ENCODE assay signal across 8 cellular contexts in the genomic region with DNA sequence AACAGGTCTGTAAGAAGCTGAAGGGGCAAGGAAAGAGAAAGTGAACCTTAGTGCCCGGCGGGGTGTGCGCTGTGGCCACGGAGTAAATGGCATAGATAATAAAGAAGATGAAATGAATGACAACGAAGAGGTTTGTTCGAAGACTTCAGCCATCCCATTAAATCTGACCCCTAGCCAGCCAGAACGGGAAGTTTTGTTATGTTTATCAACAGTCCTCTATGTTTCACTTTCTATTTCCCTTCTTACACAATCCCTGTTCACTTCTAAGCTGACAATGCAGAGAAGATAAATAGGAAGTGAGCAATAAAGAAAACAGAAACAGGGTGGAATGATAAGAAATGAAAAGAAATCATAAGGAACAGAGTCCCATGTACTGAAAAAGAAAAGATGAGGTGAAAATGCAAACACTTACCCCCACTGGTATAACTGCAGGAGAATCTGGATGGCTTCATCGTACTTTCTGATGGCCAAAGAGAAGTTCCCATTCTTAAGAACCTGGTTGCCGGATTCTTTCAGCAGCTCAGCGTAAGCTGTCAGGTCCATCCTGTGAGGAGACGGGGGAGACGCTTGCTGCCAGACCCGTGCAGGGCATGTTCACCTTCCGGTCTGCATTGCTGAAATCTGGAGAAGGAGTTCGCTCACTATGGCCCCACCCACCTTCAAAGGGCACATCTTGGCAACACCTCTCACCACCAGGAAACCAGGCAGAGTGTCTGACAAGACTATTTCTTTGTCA. TPM values are rescaled to one million over a fixed set of nuclear protein-coding genes. Genes with fewer than 3 reads are reported as not detected.
DNase-seq lines count a peak whose midpoint lies in the region; ATAC-seq and TF ChIP-seq lines count a peak whose summit lies in the region.

No MANE protein-coding gene starts in this region.

- peaks cover 6% of the 10 kb centered on the region; the same call in 1 of the 2 replicates for H3F3A ChIP-seq in GM23248 (ENCODE audit: insufficient read depth)
- H3F3A ChIP-seq in PC-3 (ENCODE audit: low read length, unreplicated experiment) = no peaks in the 10 kb centered on the region

- peak overlapping the region; percentile 74 for H3K4me3 ChIP-seq in GM23248
- peak overlapping the region; percentile 78 for H3K4me3 ChIP-seq in PC-3 (ENCODE audit: low read length)
- peak overlapping the region; percentile 67 for H3K4me3 ChIP-seq in fibroblast of mammary gland (ENCODE audit: control insufficient read depth, low read depth, low read length)
- H3K4me3 ChIP-seq in uterus = peak overlapping the region; percentile 35 to 41

- POLR2A ChIA-PET in PC-3 (lab: Charles Lee; ENCODE audit: unreplicated experiment) = interaction anchor here (0.6 kb wide), 1 partner anchor 24 kb away, joined by 4 read pairs; no protein-coding TSS in a partner anchor

- H3K27me3 ChIP-seq in GM23248 (replicated peaks; ENCODE audit: insufficient read depth) (no peaks in the 10 kb centered on the region), PC-3 (ENCODE audit: low read length) (no peaks in the 10 kb centered on the region), uterus (no peaks in the 10 kb centered on the region)

- peak overlapping the region; percentile 80 for H3K4me2 ChIP-seq in GM23248 (ENCODE audit: unreplicated experiment)
- H3K4me2 ChIP-seq in PC-3 (ENCODE audit: low read length) = peak overlapping the region; percentile 87

- DNase-seq in Ammon's horn (ENCODE audit: low spot score) = peak; percentile 37
- DNase-seq in GM23248 = peak; percentile 73
- DNase-seq in PC-3 = peak; percentile 65
- peak; percentile 47 for DNase-seq in activated T-helper 1 cell treated with anti-CD3 and anti-CD28 coated beads, Interleukin-12 subunit alpha, Interleukin-12 subunit beta, Interleukin-2, Interleukin-4 antibody, amounts not matched to agents 30 ng/mL and 10 ng/mL and 1 ng/mL, durations not matched to agents 14 hours and 24 hours and 36 hours (ENCODE audit: low spot score)
- DNase-seq in fibroblast of mammary gland (ENCODE audit: low read depth) = peak; percentile 74
- DNase-seq in pons (ENCODE audit: low spot score) = peak; percentile 74
- DNase-seq in uterus = peak; percentile 38 to 40
- DNase-seq in NCI-H524 treated with DMSO at 0.1 percent for 48 hours (lab: John Stamatoyannopoulos, UW) = no peak

- H3K36me3 Mint-ChIP-seq in activated T-helper 1 cell treated with anti-CD3 and anti-CD28 coated beads, Interleukin-12 subunit alpha, Interleukin-12 subunit beta, Interleukin-2, Interleukin-4 antibody, amounts not matched to agents 30 ng/mL and 10 ng/mL and 1 ng/mL, durations not matched to agents 14 hours and 24 hours and 36 hours (ENCODE audit: low read depth) = peaks cover 6% of the 10 kb centered on the region

- intact Hi-C loops in PC-3 (cut with micrococcal nuclease) (loop anchor here (1.0 kb wide), 1 partner anchor 50 kb away; no protein-coding TSS in a partner anchor), uterus (cut with DNase I; ENCODE audit: low total_unique reads) (no loop called here)
- intact Hi-C loops in activated T-helper 1 cell treated with anti-CD3 and anti-CD28 coated beads, Interleukin-12 subunit alpha, Interleukin-12 subunit beta, Interleukin-2, Interleukin-4 antibody, amounts not matched to agents 30 ng/mL and 10 ng/mL and 1 ng/mL, durations not matched to agents 14 hours and 24 hours and 36 hours (cut with micrococcal nuclease) = loop anchor here (1.0 kb wide), 4 partner anchors 10 to 85 kb away; a partner anchor contains a TSS

- H4K20me1 ChIP-seq in GM23248 (ENCODE audit: insufficient read depth) = no peaks in the 10 kb centered on the region
- no peaks in the 10 kb centered on the region for H4K20me1 ChIP-seq in PC-3 (ENCODE audit: low read length)

- no peaks in the 10 kb centered on the region for H3K79me2 ChIP-seq in GM23248 (ENCODE audit: insufficient read depth)
- H3K79me2 ChIP-seq in PC-3 (ENCODE audit: low read length) = no peaks in the 10 kb centered on the region

- H2AFZ ChIP-seq in GM23248 (peak overlapping the region; percentile 93), PC-3 (ENCODE audit: low read length) (peak overlapping the region; percentile 94)

- CTCF ChIA-PET in PC-3 (lab: Charles Lee) = interaction anchor here (5.5 kb wide), 1 partner anchor 51 kb away, joined by 84 read pairs; no protein-coding TSS in a partner anchor

- no peak for TF ChIP-seq POLR2A in uterus (IDR thresholded peaks at IDR 0.05)

- TF ChIP-seq CTCF in PC-3 (conservative IDR thresholded peaks at IDR 0.05; ENCODE audit: low read depth, low read length) (no peak), fibroblast of mammary gland (conservative IDR thresholded peaks at IDR 0.05; ENCODE audit: control insufficient read depth, insufficient read depth, low read depth, low read length) (no peak), uterus (IDR thresholded peaks at IDR 0.05) (no peak)

- H3K9me2 ChIP-seq in GM23248 (ENCODE audit: insufficient read depth) = no peaks in the 10 kb centered on the region
- H3K9me2 ChIP-seq in PC-3 (replicated peaks; ENCODE audit: low read length) = no peaks in the 10 kb centered on the region

- H3K36me3 ChIP-seq in GM23248 (ENCODE audit: low read depth) (no peaks in the 10 kb centered on the region), PC-3 (ENCODE audit: low read depth, low read length) (no peaks in the 10 kb centered on the region), uterus (no peaks in the 10 kb centered on the region)

- H3K9ac ChIP-seq in GM23248 (peak overlapping the region; percentile 71), PC-3 (ENCODE audit: low read length) (peak overlapping the region; percentile 24; the same call in 1 of the 2 replicates)

- peak overlapping the region; percentile 87 for H3K4me3 Mint-ChIP-seq in activated T-helper 1 cell treated with anti-CD3 and anti-CD28 coated beads, Interleukin-12 subunit alpha, Interleukin-12 subunit beta, Interleukin-2, Interleukin-4 antibody, amounts not matched to agents 30 ng/mL and 10 ng/mL and 1 ng/mL, durations not matched to agents 14 hours and 24 hours and 36 hours

- ATAC-seq in PC-3 = peak; percentile 64

- H3K4me1 ChIP-seq in GM23248 (ENCODE audit: insufficient read depth) (peaks cover 12% of the 10 kb centered on the region), PC-3 (ENCODE audit: insufficient read depth, low read length) (peaks cover 34% of the 10 kb centered on the region), uterus (no peaks in the 10 kb centered on the region)

- 36 to 45% methylated on average over 15 of the region's 15 CpGs for WGBS in GM23248 (ENCODE audit: low coverage in 1 of 2, low lambda C conversion rate in 2 of 2, missing lambda C conversion rate in 2 of 2), 2 experiments

- H3K4me1 Mint-ChIP-seq in activated T-helper 1 cell treated with anti-CD3 and anti-CD28 coated beads, Interleukin-12 subunit alpha, Interleukin-12 subunit beta, Interleukin-2, Interleukin-4 antibody, amounts not matched to agents 30 ng/mL and 10 ng/mL and 1 ng/mL, durations not matched to agents 14 hours and 24 hours and 36 hours (ENCODE audit: low read depth) = peaks cover 53% of the 10 kb centered on the region

- H3K27me3 Mint-ChIP-seq in activated T-helper 1 cell treated with anti-CD3 and anti-CD28 coated beads, Interleukin-12 subunit alpha, Interleukin-12 subunit beta, Interleukin-2, Interleukin-4 antibody, amounts not matched to agents 30 ng/mL and 10 ng/mL and 1 ng/mL, durations not matched to agents 14 hours and 24 hours and 36 hours (ENCODE audit: insufficient read depth) = no peaks in the 10 kb centered on the region

- H3K9me3 ChIP-seq in GM23248 (ENCODE audit: low read depth) = no peaks in the 10 kb centered on the region
- H3K9me3 ChIP-seq in PC-3 (ENCODE audit: low read length) = no peaks in the 10 kb centered on the region
- no peaks in the 10 kb centered on the region for H3K9me3 ChIP-seq in uterus

- no peaks in the 10 kb centered on the region for H3K9me3 Mint-ChIP-seq in activated T-helper 1 cell treated with anti-CD3 and anti-CD28 coated beads, Interleukin-12 subunit alpha, Interleukin-12 subunit beta, Interleukin-2, Interleukin-4 antibody, amounts not matched to agents 30 ng/mL and 10 ng/mL and 1 ng/mL, durations not matched to agents 14 hours and 24 hours and 36 hours

- TSS peak; percentile 72 for BruUV-seq in PC-3 (replicated peaks; lab: Mats Ljungman, UMichigan)

- H3K27ac ChIP-seq in GM23248 = peak overlapping the region; percentile 61
- H3K27ac ChIP-seq in PC-3 (ENCODE audit: low read length) = peak overlapping the region; percentile 53
- peak overlapping the region; percentile 74 to 79 for H3K27ac ChIP-seq in uterus

- in situ Hi-C loops in GM23248 (cut with MboI) = no loop called here

- H3K27ac Mint-ChIP-seq in activated T-helper 1 cell treated with anti-CD3 and anti-CD28 coated beads, Interleukin-12 subunit alpha, Interleukin-12 subunit beta, Interleukin-2, Interleukin-4 antibody, amounts not matched to agents 30 ng/mL and 10 ng/mL and 1 ng/mL, durations not matched to agents 14 hours and 24 hours and 36 hours = peak overlapping the region; percentile 78

RNA-seq across cellular contexts. Expression of a gene that starts 36.8 kb away (rescaled TPM):
- 6.6 and 10.3 TPM in 2 replicates for total RNA-seq in GM23248 (2014; rRNA removed; shearing (Covaris generic))
- polyA plus RNA-seq in GM23248 (2016; fragmentation: Nextera tagmentation; extraction: Ambion mirVana) = 2.7 and 5.2 TPM in 2 replicates
- 0.58 and 2.4 TPM in 2 replicates for total RNA-seq in PC-3 (2014; rRNA removed)
- 2.3 and 3.4 TPM in 2 replicates for total RNA-seq in activated T-helper 1 cell treated with anti-CD3 and anti-CD28 coated beads, Interleukin-12 subunit alpha, Interleukin-12 subunit beta, Interleukin-2, Interleukin-4 antibody, amounts not matched to agents 30 ng/mL and 10 ng/mL and 1 ng/mL, durations not matched to agents 14 hours and 24 hours and 36 hours
- 10 to 100 TPM; 10.6 to 52.1 (median 21.6) TPM for total RNA-seq in uterus
